In genomic region chr19:15551183-15552004, GRCh38 we compare ENCODE assay signal across 8 cellular contexts. TPM values are rescaled to one million over a fixed set of nuclear protein-coding genes. Genes with fewer than 3 reads are reported as not detected.
DNase-seq lines count a peak whose midpoint lies in the region; ATAC-seq and TF ChIP-seq lines count a peak whose summit lies in the region.

No MANE protein-coding gene starts in this region.

- 8% methylated on average over 2 of the region's 41 CpGs; no CpG with 5 or more reads in 1 of the 2 donors for WGBS in gastroesophageal sphincter (ENCODE audit: low coverage in 1 of 2), 2 donors

- TF ChIP-seq EP300 in gastroesophageal sphincter (IDR thresholded peaks at IDR 0.05): no peak

- no peak for TF ChIP-seq POLR2A in gastroesophageal sphincter (IDR thresholded peaks at IDR 0.05)

- H3K36me3 ChIP-seq in PC-3 (ENCODE audit: low read depth, low read length): no peaks in the 10 kb centered on the region
- H3K36me3 ChIP-seq in gastroesophageal sphincter: no peaks in the 10 kb centered on the region

- peaks cover 33 to 37% of the 10 kb centered on the region in 2 donors for H3K4me1 Mint-ChIP-seq in immature natural killer cell

- H3K36me3 Mint-ChIP-seq in immature natural killer cell: peaks cover 0 to 3% (median 0%) of the 10 kb centered on the region in 3 donors

- H4K20me1 ChIP-seq in PC-3 (ENCODE audit: low read length): no peaks in the 10 kb centered on the region

- peaks cover 2 to 7% (median 7%) of the 10 kb centered on the region in 3 donors for H3K27me3 Mint-ChIP-seq in immature natural killer cell (ENCODE audit: low read depth in 3 of 3)

- intact Hi-C loops in PC-3 (cut with micrococcal nuclease): loop anchor here (10.0 kb wide), 1 partner anchor 97 kb away; no protein-coding TSS in a partner anchor

- H3K9ac ChIP-seq in PC-3 (ENCODE audit: low read length): no peak overlapping the region

- TF ChIP-seq CTCF in PC-3 (conservative IDR thresholded peaks at IDR 0.05; ENCODE audit: low read depth, low read length): 0 out of 2 replicates have a peak, but pooled peaks have one; percentile 7
- no peak for TF ChIP-seq CTCF in gastroesophageal sphincter (IDR thresholded peaks at IDR 0.05)

- ATAC-seq in PC-3: peak; percentile 20; the same call in 1 of the 2 replicates
- ATAC-seq in GM19328 (IDR thresholded peaks at IDR 0.05; ENCODE audit: unreplicated experiment): no peak
- no peak for ATAC-seq in gastroesophageal sphincter

- no peaks in the 10 kb centered on the region for H3K9me2 ChIP-seq in PC-3 (replicated peaks; ENCODE audit: low read length)

- peak overlapping the region; percentile 98 for H2AFZ ChIP-seq in PC-3 (ENCODE audit: low read length)

- H3K27ac ChIP-seq in PC-3 (ENCODE audit: low read length): no peak overlapping the region
- H3K27ac ChIP-seq in gastroesophageal sphincter: no peak overlapping the region

- CTCF ChIA-PET in PC-3 (lab: Charles Lee): no interaction called here

- no peaks in the 10 kb centered on the region for H3K9me3 ChIP-seq in PC-3 (ENCODE audit: low read length)
- H3K9me3 ChIP-seq in gastroesophageal sphincter: no peaks in the 10 kb centered on the region

- BruUV-seq in PC-3 (replicated peaks; lab: Mats Ljungman, UMichigan): no TSS peak

- POLR2A ChIA-PET in PC-3 (lab: Charles Lee; ENCODE audit: unreplicated experiment): no interaction called here

- no peaks in the 10 kb centered on the region for H3F3A ChIP-seq in PC-3 (ENCODE audit: low read length, unreplicated experiment)

- H3K4me3 ChIP-seq in PC-3 (ENCODE audit: low read length): peak overlapping the region; percentile 74
- H3K4me3 ChIP-seq in gastroesophageal sphincter: peak overlapping the region in 1 of 2 donors; percentile 31

- H3K79me2 ChIP-seq in PC-3 (ENCODE audit: low read length): no peaks in the 10 kb centered on the region

- DNase-seq in Daoy (ENCODE audit: low read depth): peak; percentile 75
- peak; percentile 51 for DNase-seq in PC-3
- DNase-seq in activated effector memory CD4-positive, alpha-beta T cell treated with Interleukin-2 at 50 U/mL for 16 hours: peak; percentile 61
- peak; percentile 67 to 71 (median 70) for DNase-seq in immature natural killer cell
- peak; percentile 49 for DNase-seq in stimulated activated CD8-positive, alpha-beta memory T cell treated with anti-CD3 and anti-CD28 coated beads, Interleukin-12 subunit alpha, Interleukin-12 subunit beta, amount 100 ng/mL, for 4 hours (ENCODE audit: low read depth)
- no peak for DNase-seq in MV-4-11 (lab: John Stamatoyannopoulos, UW)

- H3K4me1 ChIP-seq in PC-3 (ENCODE audit: insufficient read depth, low read length) (0 out of 2 replicates have a peak, but pooled peaks cover 13% of the 10 kb centered on the region), gastroesophageal sphincter (peaks cover 0 to 27% (median 6%) of the 10 kb centered on the region in 3 donors)

- H3K4me3 Mint-ChIP-seq in immature natural killer cell: peak overlapping the region; percentile 81 to 90 (median 86)

- H3K27me3 ChIP-seq in PC-3 (ENCODE audit: low read length) (no peaks in the 10 kb centered on the region), gastroesophageal sphincter (peaks cover 91% of the 10 kb centered on the region)

- peak overlapping the region in 5 of 6 donors; percentile 49 to 80 (median 62) for H3K27ac Mint-ChIP-seq in immature natural killer cell

- H3K9me3 Mint-ChIP-seq in immature natural killer cell: no peaks in the 10 kb centered on the region

- H3K4me2 ChIP-seq in PC-3 (ENCODE audit: low read length): peak overlapping the region; percentile 95

RNA-seq across cellular contexts. Expression of gene CYP4F22, which starts 43.1 kb away (rescaled TPM):
- 0.46 and 0.89 TPM in 2 replicates for total RNA-seq in Daoy (2014; rRNA removed; shearing (Covaris generic))
- total RNA-seq in PC-3 (2014; rRNA removed) (0.07 TPM in 1 of 2 replicates, not detected in the other), gastroesophageal sphincter (under 1 TPM in 3 of 4 donors, not detected in 1; 0.19 to 0.47 (median 0.47) TPM)
- 1 to 10 TPM in 2 of 3 donors, not detected in 1; 1.3 to 2.7 TPM for polyA plus RNA-seq in immature natural killer cell
